11 cellular contexts compared by ENCODE assay signal in genomic region chr16:77452243-77452642, GRCh38. TPM values are rescaled to one million over a fixed set of nuclear protein-coding genes. Genes with fewer than 3 reads are reported as not detected.
"Had no signal": no experiment of that assay in that cellular context is flagged by ENCODE, and none has a peak within 500 bp of the region (broad histone marks: within the 10 kb centered on the region; RNA-seq: fewer than 3 reads in every experiment).

No MANE protein-coding gene starts in this region.

- FAIRE-seq: H1, H54 had no signal

- H3K9me3 ChIP-seq: HAP-1 had no signal

- H2AFZ ChIP-seq: GM23248 had no signal

- H3K27ac ChIP-seq: GM23248 had no signal

- H3K4me2 ChIP-seq: GM23338 had no signal

- H3K36me3 ChIP-seq: HAP-1 had no signal

- ATAC-seq: GM23338, HCT116 had no signal

- H3K9ac ChIP-seq: GM23248 had no signal

- H3K4me1 ChIP-seq: HAP-1 had no signal

- DNase-seq: GM23248, GOT3, H7, H9, HCEC 1CT, HFFc6 had no signal

- H3K4me3 ChIP-seq: GM23248, GM23338, HAP-1 had no signal

RNA-seq across cellular contexts. Expression of gene ADAMTS18, which starts 17.4 kb away (rescaled TPM):
- total RNA-seq: GM23248, HFFc6 had no signal
- polyA plus RNA-seq: GM23248 had no signal
